2 cellular contexts compared by ENCODE assay signal in genomic region chr10:114486938-114487814, GRCh38.
A peak's percentile ranks its signal among the peaks of the same experiment; 100 is the strongest.
TF ChIP-seq lines count a peak whose summit lies in the region.

No MANE protein-coding gene starts in this region.

TF ChIP-seq in SK-N-SH, 30 proteins besides CTCF, POLR2A, EP300 and RAD21 (continued from another document and continues in another):
- no peak for TF ChIP-seq USF1 (IDR thresholded peaks at IDR 0.05; ENCODE audit: borderline replicate concordance, low read depth)
- TF ChIP-seq MXI1 (IDR thresholded peaks at IDR 0.05; ENCODE audit: low read depth, low read length): 0 out of 2 replicates have a peak, but pooled peaks have one; percentile 14
- TF ChIP-seq TCF12 (IDR thresholded peaks at IDR 0.05): peak; percentile 70
- no peak; the same call in 1 of the 2 replicates for TF ChIP-seq NFIC (IDR thresholded peaks at IDR 0.05; ENCODE audit: borderline replicate concordance)
- TF ChIP-seq CHD2 (IDR thresholded peaks at IDR 0.05; ENCODE audit: low read length, partially characterized antibody): no peak
- TF ChIP-seq IRF3 (IDR thresholded peaks at IDR 0.05; ENCODE audit: low read depth, low read length): no peak
- TF ChIP-seq RXRA (IDR thresholded peaks at IDR 0.05; ENCODE audit: borderline replicate concordance, low read depth): no peak
- TF ChIP-seq RFX5 (IDR thresholded peaks at IDR 0.05; ENCODE audit: low read length): no peak
- TF ChIP-seq EZH2phosphoT487 (IDR thresholded peaks at IDR 0.05; ENCODE audit: borderline replicate concordance, low read depth): no peak
- no peak for TF ChIP-seq ZBTB33 (IDR thresholded peaks at IDR 0.05; ENCODE audit: borderline replicate concordance, low read depth)
- TF ChIP-seq PBX3 (IDR thresholded peaks at IDR 0.05): no peak; the same call in 1 of the 2 replicates
- TF ChIP-seq GABPA (IDR thresholded peaks at IDR 0.05; ENCODE audit: low read depth): no peak
- peak; percentile 53 for TF ChIP-seq GATA2 (CRISPR knock-in tag; IDR thresholded peaks at IDR 0.05)
- no peak for TF ChIP-seq FOXJ3 (CRISPR knock-in tag; IDR thresholded peaks at IDR 0.05)
- no peak for TF ChIP-seq TEAD4 (IDR thresholded peaks at IDR 0.05; ENCODE audit: borderline replicate concordance, insufficient read depth)
- no peak for TF ChIP-seq FOXM1 (IDR thresholded peaks at IDR 0.05; ENCODE audit: low read depth)
- no peak; the same call in 1 of the 2 replicates for TF ChIP-seq RCOR1 (IDR thresholded peaks at IDR 0.05; ENCODE audit: low read length)
- peak; percentile 20; the same call in 1 of the 2 replicates for TF ChIP-seq JUND (IDR thresholded peaks at IDR 0.05)
- TF ChIP-seq POLR2AphosphoS5 (IDR thresholded peaks at IDR 0.05; ENCODE audit: low read depth, low read length): no peak
- no peak for TF ChIP-seq TAF1 (IDR thresholded peaks at IDR 0.05; ENCODE audit: borderline replicate concordance, low read depth, low read length)
- TF ChIP-seq REST (IDR thresholded peaks at IDR 0.05; ENCODE audit: low read depth, low read length): no peak
- TF ChIP-seq FOSL2 (IDR thresholded peaks at IDR 0.05; ENCODE audit: borderline replicate concordance, low read depth): peak; percentile 26; the same call in 1 of the 2 replicates
- no peak for TF ChIP-seq NRF1 (IDR thresholded peaks at IDR 0.05; ENCODE audit: low read depth, low read length)
- no peak for TF ChIP-seq SMC3 (IDR thresholded peaks at IDR 0.05; ENCODE audit: low read depth, low read length)
- no peak for TF ChIP-seq YY1 (IDR thresholded peaks at IDR 0.05; ENCODE audit: low read depth)

TF ChIP-seq in SK-N-SH treated with all-trans-retinoic acid at 6 μM for 48 hours, 23 proteins besides CTCF, POLR2A, EP300 and RAD21 (continued from another document):
- TF ChIP-seq CSRNP3 (CRISPR knock-in tag; IDR thresholded peaks at IDR 0.05) (no peak), SNAI2 (CRISPR knock-in tag; IDR thresholded peaks at IDR 0.05) (no peak), ZC3H10 (CRISPR knock-in tag; IDR thresholded peaks at IDR 0.05) (no peak), ZNF70 (CRISPR knock-in tag; IDR thresholded peaks at IDR 0.05) (no peak), CSDC2 (CRISPR knock-in tag; IDR thresholded peaks at IDR 0.05) (no peak), ZFP30 (CRISPR knock-in tag; IDR thresholded peaks at IDR 0.05) (no peak), PPARA (CRISPR knock-in tag; IDR thresholded peaks at IDR 0.05; ENCODE audit: borderline replicate concordance) (no peak), ARNTL (CRISPR knock-in tag; IDR thresholded peaks at IDR 0.05; ENCODE audit: borderline replicate concordance, low read depth) (no peak), CREB5 (CRISPR knock-in tag; IDR thresholded peaks at IDR 0.05; ENCODE audit: low read depth) (no peak), POU6F1 (CRISPR knock-in tag; IDR thresholded peaks at IDR 0.05; ENCODE audit: borderline replicate concordance, low read depth) (no peak), TOX (CRISPR knock-in tag; IDR thresholded peaks at IDR 0.05; ENCODE audit: borderline replicate concordance) (no peak)
